ENCODE assay signal across 28 cellular contexts in the genomic region with DNA sequence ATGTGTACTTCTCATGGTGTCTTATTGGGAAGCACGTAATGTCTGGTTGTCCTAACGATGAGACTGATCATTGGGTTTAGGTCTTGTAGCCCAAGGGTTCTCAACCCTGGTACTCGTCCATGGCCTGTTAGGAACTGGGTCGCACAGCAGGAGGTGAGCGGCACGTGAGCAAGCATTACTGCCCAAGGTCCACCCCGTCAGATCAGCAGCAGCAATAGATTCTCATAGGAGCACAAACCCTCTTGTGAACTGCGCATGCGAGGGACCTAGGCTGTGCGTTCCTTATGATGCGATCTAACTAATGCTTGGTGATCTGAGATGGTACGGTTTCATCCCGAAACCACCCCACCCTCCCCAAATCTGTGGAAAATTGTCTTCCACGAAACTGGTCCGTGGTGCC. TPM values are rescaled to one million over a fixed set of nuclear protein-coding genes. Genes with fewer than 3 reads are reported as not detected.
A peak's percentile ranks its signal among the peaks of the same experiment; 100 is the strongest.
DNase-seq lines count a peak whose midpoint lies in the region; ATAC-seq, FAIRE-seq and TF ChIP-seq lines count a peak whose summit lies in the region.
"Had no signal": no experiment of that assay in that cellular context is flagged by ENCODE, and none has a peak within 500 bp of the region (broad histone marks: within the 10 kb centered on the region; RNA-seq: fewer than 3 reads in every experiment).

No MANE protein-coding gene starts in this region.

- H3K27ac ChIP-seq in HepG2 (ENCODE audit: extremely low read length, insufficient read depth, low read length) (no peak overlapping the region), right lobe of liver (no peak overlapping the region), GM23338 (ENCODE audit: low read depth) (no peak overlapping the region), GM12878 (ENCODE audit: control insufficient read depth, insufficient read depth) (no peak overlapping the region), trophoblast cell (ENCODE audit: low read depth, low read length) (no peak overlapping the region)
- H3K27ac ChIP-seq: BLaER1 had no signal

- H3K36me3 ChIP-seq in HepG2 (replicated peaks in 1 of 2; ENCODE audit: control insufficient read depth in 1 of 2, insufficient read depth in 2 of 2, low read length in 2 of 2) (peaks cover 3 to 30% of the 10 kb centered on the region in 2 experiments; a peak in 4 of 5 replicates), right lobe of liver (peaks cover 0 to 9% (median 3%) of the 10 kb centered on the region in 4 donors), GM23338 (ENCODE audit: insufficient read depth) (peaks cover 19% of the 10 kb centered on the region), GM12878 (ENCODE audit: control insufficient read depth in 2 of 2, insufficient read depth in 2 of 2, low read length in 1 of 2) (peaks cover 0 to 4% of the 10 kb centered on the region in 2 experiments; a peak in 2 of 4 replicates), trophoblast cell (ENCODE audit: control insufficient read depth in 1 of 2, insufficient read depth in 2 of 2, low read length in 2 of 2) (peaks cover 11 to 23% of the 10 kb centered on the region in 2 experiments)

- POLR2A ChIA-PET in HepG2 (lab: Yijun Ruan, JAX): no interaction called here
- POLR2A ChIA-PET in GM12878 (lab: Charles Lee): interaction anchor here (0.7 kb wide), 1 partner anchor 50 kb away, joined by 3 read pairs; no protein-coding TSS in a partner anchor

- H2BK12ac ChIP-seq in trophoblast cell (ENCODE audit: low read length): no peak overlapping the region

- RAD21 ChIA-PET in GM12878 (lab: Charles Lee; ENCODE audit: unreplicated experiment): no interaction called here

- H3K27me3 Mint-ChIP-seq in GM23338 (ENCODE audit: insufficient read depth, low read depth, poor library complexity): peaks cover 8% of the 10 kb centered on the region
- H3K27me3 Mint-ChIP-seq: CD4-positive, alpha-beta memory T cell; CD4-positive, CD25-positive, alpha-beta regulatory T cell; CD8-positive, alpha-beta memory T cell had no signal

- TF ChIP-seq RAD21 in HepG2 (CRISPR knock-in tag; IDR thresholded peaks at IDR 0.05): no peak
- no peak for TF ChIP-seq RAD21 in GM12878 (IDR thresholded peaks at IDR 0.05; ENCODE audit: insufficient read depth, low read depth, low read length)

- in situ Hi-C loops in HepG2 (cut with HindIII; ENCODE audit: extremely low pct_ligation_motif_present, low pct_unique_long_range_greater_than_20kb) (no loop called here), GM12878 (cut with MboI) (no loop called here)

- no peaks in the 10 kb centered on the region for H3K27me3 ChIP-seq in HepG2 (ENCODE audit: control insufficient read depth in 1 of 2, insufficient read depth in 2 of 2, low read length in 2 of 2)
- no peaks in the 10 kb centered on the region for H3K27me3 ChIP-seq in right lobe of liver
- H3K27me3 ChIP-seq in GM23338 (ENCODE audit: insufficient read depth): no peaks in the 10 kb centered on the region
- no peaks in the 10 kb centered on the region for H3K27me3 ChIP-seq in GM12878 (replicated peaks in 1 of 2; ENCODE audit: control insufficient read depth in 2 of 2, insufficient read depth in 2 of 2, low read length in 1 of 2)
- no peaks in the 10 kb centered on the region for H3K27me3 ChIP-seq in trophoblast cell (ENCODE audit: insufficient read depth, low read length)
- H3K27me3 ChIP-seq: BE2C, BLaER1 had no signal

- no peak overlapping the region for H4K12ac ChIP-seq in trophoblast cell (ENCODE audit: low read depth, low read length)

- H3F3A ChIP-seq in GM23338 (replicated peaks; ENCODE audit: low read depth): no peaks in the 10 kb centered on the region

- no peaks in the 10 kb centered on the region for H3K9me3 ChIP-seq in HepG2 (ENCODE audit: low read length)
- H3K9me3 ChIP-seq in right lobe of liver: no peaks in the 10 kb centered on the region
- H3K9me3 ChIP-seq in GM12878 (replicated peaks; ENCODE audit: control insufficient read depth, insufficient read depth, low read length): no peaks in the 10 kb centered on the region
- H3K9me3 ChIP-seq in trophoblast cell (ENCODE audit: insufficient read depth, low read depth, low read length): peaks cover 6% of the 10 kb centered on the region
- H3K9me3 ChIP-seq: BE2C had no signal

- H2BK5ac ChIP-seq in trophoblast cell (ENCODE audit: low read depth, low read length, poor library complexity): no peak overlapping the region

- H3K79me2 ChIP-seq in HepG2 (ENCODE audit: insufficient read depth, low read length): peaks cover 54% of the 10 kb centered on the region
- H3K79me2 ChIP-seq in GM23338 (replicated peaks; ENCODE audit: insufficient read depth): peaks cover 89% of the 10 kb centered on the region
- peaks cover 46% of the 10 kb centered on the region for H3K79me2 ChIP-seq in GM12878 (ENCODE audit: control insufficient read depth, insufficient read depth, low read length)
- peaks cover 10% of the 10 kb centered on the region for H3K79me2 ChIP-seq in trophoblast cell (ENCODE audit: control insufficient read depth, insufficient read depth, low read length, poor library complexity)

- peaks cover 29% of the 10 kb centered on the region for H3K9me3 Mint-ChIP-seq in GM23338
- H3K9me3 Mint-ChIP-seq: CD8-positive, alpha-beta memory T cell had no signal

- intact Hi-C loops in HepG2 (cut with micrococcal nuclease; ENCODE audit: unreplicated experiment): no loop called here
- intact Hi-C loops in right lobe of liver (cut with DNase I): no loop called here
- intact Hi-C loops in GM12878 (cut with micrococcal nuclease; ENCODE audit: unreplicated experiment): no loop called here
- intact Hi-C loops in left cardiac atrium (cut with DNase I): no loop called here

- H3K9me2 ChIP-seq in GM23338 (ENCODE audit: insufficient read depth): peaks cover 2% of the 10 kb centered on the region; the same call in 1 of the 2 replicates

- no peak for TF ChIP-seq CTCF in HepG2 (CRISPR knock-in tag; IDR thresholded peaks at IDR 0.05)
- no peak for TF ChIP-seq CTCF in right lobe of liver (IDR thresholded peaks at IDR 0.05)
- TF ChIP-seq CTCF in GM23338 (conservative IDR thresholded peaks at IDR 0.05; ENCODE audit: low read depth in 2 of 2): no peak
- no peak for TF ChIP-seq CTCF in GM12878 (IDR thresholded peaks at IDR 0.05 in 2 of 3, conservative IDR thresholded peaks at IDR 0.05 in 1 of 3; ENCODE audit: control insufficient read depth in 2 of 3, extremely low read depth in 1 of 3, insufficient read depth in 1 of 3, low read depth in 3 of 3, low read length in 3 of 3)

- H3K4me2 ChIP-seq in HepG2 (ENCODE audit: low read depth, low read length): no peak overlapping the region
- H3K4me2 ChIP-seq in GM23338: no peak overlapping the region
- no peak overlapping the region for H3K4me2 ChIP-seq in GM12878 (ENCODE audit: control insufficient read depth, insufficient read depth)
- no peak overlapping the region for H3K4me2 ChIP-seq in trophoblast cell (ENCODE audit: low read length)
- H3K4me2 ChIP-seq: BLaER1 had no signal

- peaks cover 42% of the 10 kb centered on the region for H3K4me1 Mint-ChIP-seq in GM23338

- no peaks in the 10 kb centered on the region for H3K79me1 ChIP-seq in trophoblast cell (ENCODE audit: low read length)

- H3K4me3 Mint-ChIP-seq in GM23338: no peak overlapping the region
- H3K4me3 Mint-ChIP-seq: CD14-positive monocyte; CD4-positive, alpha-beta memory T cell; CD4-positive, CD25-positive, alpha-beta regulatory T cell; CD8-positive, alpha-beta memory T cell had no signal

- no peak for ATAC-seq in HepG2
- ATAC-seq in right lobe of liver: no peak
- no peak for ATAC-seq in GM23338
- no peak for ATAC-seq in GM12878
- no peak for ATAC-seq in left cardiac atrium

- DNase-seq in HepG2 (ENCODE audit: low spot score) (no peak), right lobe of liver (no peak), GM23338 (ENCODE audit: low spot score) (no peak), GM12878 (ENCODE audit: low read depth, low spot score) (no peak), trophoblast cell (no peak), HT-29 (ENCODE audit: low spot score) (no peak), left cardiac atrium (no peak), NCI-H446 (lab: John Stamatoyannopoulos, UW) (no peak)
- DNase-seq: 8988T; ACHN; BE2C; C1 segment of cervical spinal cord; CD4-positive, alpha-beta memory T cell; CD4-positive, CD25-positive, alpha-beta regulatory T cell; CD8-positive, alpha-beta memory T cell; COR-L47; DMS 273 treated with DMSO at 0.1 percent for 48 hours; DMS153; DMS53; DMS79; DND-41; EL; GDM1 had no signal

- H4K20me1 ChIP-seq in HepG2 (ENCODE audit: insufficient read depth, low read length) (peaks cover 18% of the 10 kb centered on the region), GM23338 (replicated peaks; ENCODE audit: insufficient read depth) (peaks cover 49% of the 10 kb centered on the region), GM12878 (ENCODE audit: control insufficient read depth, insufficient read depth) (0 out of 2 replicates have a peak, but pooled peaks cover 3% of the 10 kb centered on the region)

- 96% methylated on average over 10 of the region's 15 CpGs for WGBS in HepG2 (ENCODE audit: low lambda C conversion rate)
- 98% methylated on average over 11 of the region's 15 CpGs for WGBS in right lobe of liver (ENCODE audit: insufficient coverage, low coverage, low lambda C conversion rate, missing lambda C conversion rate)
- 97% methylated on average over 15 of the region's 15 CpGs for WGBS in GM12878 (ENCODE audit: insufficient coverage, insufficient replicate concordance, low lambda C conversion rate, missing lambda C conversion rate)
- no CpG with 5 or more reads among the region's 15 CpGs for WGBS in trophoblast cell (ENCODE audit: extremely low coverage, insufficient coverage, insufficient read length)

- SMC1A ChIA-PET in GM12878 (lab: Charles Lee; ENCODE audit: uncharacterized antibody, unreplicated experiment): no interaction called here

- H3K9ac ChIP-seq in HepG2 (ENCODE audit: insufficient read depth, low read depth, low read length) (no peak overlapping the region), GM12878 (ENCODE audit: control insufficient read depth, insufficient read depth, low read length) (no peak overlapping the region), trophoblast cell (ENCODE audit: low read length) (no peak overlapping the region)
- H3K9ac ChIP-seq: BLaER1 had no signal

- H3K14ac ChIP-seq in trophoblast cell (ENCODE audit: low read length): no peak overlapping the region

- no peak overlapping the region for H2AFZ ChIP-seq in HepG2 (ENCODE audit: low read length)
- no peak overlapping the region for H2AFZ ChIP-seq in GM23338
- no peak overlapping the region for H2AFZ ChIP-seq in GM12878 (ENCODE audit: control insufficient read depth, low read depth, low read length)
- H2AFZ ChIP-seq in trophoblast cell (ENCODE audit: insufficient read depth, low read length, poor library complexity): no peak overlapping the region

- no TSS peak for BruUV-seq in HepG2 (replicated peaks; lab: Mats Ljungman, UMichigan)
- no TSS peak for BruUV-seq in GM12878 (replicated peaks; lab: Mats Ljungman, UMichigan)

- peak overlapping the region; percentile 4 for H3K4ac ChIP-seq in trophoblast cell (ENCODE audit: low read depth, low read length)

- H3K27ac Mint-ChIP-seq in GM23338: 0 out of 2 replicates have a peak overlapping the region, but pooled peaks have one; percentile 71
- H3K27ac Mint-ChIP-seq: CD4-positive, CD25-positive, alpha-beta regulatory T cell; CD8-positive, alpha-beta memory T cell had no signal

- TF ChIP-seq POLR2A in HepG2 (IDR thresholded peaks at IDR 0.05; ENCODE audit: insufficient read depth in 1 of 2, low read depth in 2 of 2, low read length in 2 of 2) (no peak), right lobe of liver (IDR thresholded peaks at IDR 0.05) (no peak), GM12878 (IDR thresholded peaks at IDR 0.05; ENCODE audit: low read depth, low read length) (no peak)

- no peak overlapping the region for H4K8ac ChIP-seq in trophoblast cell (ENCODE audit: low read depth, low read length)

- H2AK5ac ChIP-seq in trophoblast cell (ENCODE audit: low read length): no peak overlapping the region

- H3K23ac ChIP-seq in trophoblast cell (ENCODE audit: low read length): no peak overlapping the region

- no peak overlapping the region for H4K91ac ChIP-seq in trophoblast cell (ENCODE audit: low read depth, low read length)

- FAIRE-seq in HepG2 (lab: Jason Lieb, UNC) (no peak), GM12878 (lab: Jason Lieb, UNC) (no peak)
- FAIRE-seq: A204.1, GM12892, GM18507 had no signal

- H3K4me3 ChIP-seq in HepG2 (replicated peaks in 1 of 3; ENCODE audit: insufficient read depth in 1 of 3, low read depth in 2 of 3, low read length in 3 of 3) (no peak overlapping the region), right lobe of liver (no peak overlapping the region), GM23338 (no peak overlapping the region), GM12878 (no peak overlapping the region), trophoblast cell (ENCODE audit: low read depth, low read length) (no peak overlapping the region)
- H3K4me3 ChIP-seq: BLaER1 had no signal

- no peak overlapping the region for H3K18ac ChIP-seq in trophoblast cell (ENCODE audit: low read length)

- TF ChIP-seq EP300 in HepG2 (IDR thresholded peaks at IDR 0.05; ENCODE audit: low read depth in 2 of 2, low read length in 2 of 2) (no peak), HepG2 (CRISPR knock-in tag; IDR thresholded peaks at IDR 0.05; ENCODE audit: borderline replicate concordance) (no peak), GM12878 (IDR thresholded peaks at IDR 0.05; ENCODE audit: borderline replicate concordance in 1 of 2, control insufficient read depth in 1 of 2, low read depth in 2 of 2, low read length in 2 of 2) (no peak)

- CTCF ChIA-PET in HepG2 (lab: Yijun Ruan, JAX; ENCODE audit: low intra/inter-chr PET ratio, low total read pairs): no interaction called here
- CTCF ChIA-PET in GM12878 (lab: Yijun Ruan, JAX): no interaction called here

- peaks cover 54% of the 10 kb centered on the region for H3K36me3 Mint-ChIP-seq in GM23338 (ENCODE audit: low read depth)

- no peak overlapping the region for H2BK120ac ChIP-seq in trophoblast cell (ENCODE audit: insufficient read depth, low read length, poor library complexity)

- no peaks in the 10 kb centered on the region for H3K4me1 ChIP-seq in HepG2 (ENCODE audit: insufficient read depth, low read length)
- peaks cover 0 to 6% (median 0%) of the 10 kb centered on the region in 4 donors for H3K4me1 ChIP-seq in right lobe of liver
- peaks cover 32% of the 10 kb centered on the region for H3K4me1 ChIP-seq in GM23338 (ENCODE audit: insufficient read depth)
- peaks cover 14% of the 10 kb centered on the region for H3K4me1 ChIP-seq in GM12878 (ENCODE audit: control insufficient read depth, insufficient read depth, low read length)
- no peaks in the 10 kb centered on the region for H3K4me1 ChIP-seq in trophoblast cell (ENCODE audit: control insufficient read depth in 1 of 2, insufficient read depth in 2 of 2, low read length in 2 of 2)
- H3K4me1 ChIP-seq: BE2C had no signal

RNA-seq across cellular contexts. Expression of a gene that starts 33.5 kb away (rescaled TPM):
- total RNA-seq in HepG2 (2016; rRNA removed; fragmentation: Illumina TruSeq; extraction: Trizol): 8.8 and 20.9 TPM in 2 replicates
- total RNA-seq in HepG2 (2016; cell fraction: cytosol; rRNA removed; fragmentation: Illumina TruSeq; extraction: Trizol; ENCODE audit: low read depth): 4.0 and 5.8 TPM in 2 replicates
- 8.8 and 21.7 TPM in 2 replicates for total RNA-seq in HepG2 (2016; cell fraction: insoluble cytoplasmic fraction; rRNA removed; fragmentation: Illumina TruSeq; extraction: Trizol)
- 12.3 and 13.7 TPM in 2 replicates for total RNA-seq in HepG2 (2016; cell fraction: membrane; rRNA removed; fragmentation: Illumina TruSeq; extraction: Trizol)
- 13.5 and 15.2 TPM in 2 replicates for total RNA-seq in HepG2 (2016; cell fraction: nucleus; rRNA removed; fragmentation: Illumina TruSeq; extraction: Trizol)
- 8.2 and 9.1 TPM in 2 replicates for polyA plus RNA-seq in HepG2 (2011; rRNA removed)
- polyA plus RNA-seq in HepG2 (2011; cell fraction: cytosol; rRNA removed): 4.1 and 6.7 TPM in 2 replicates
- 4.3 and 5.9 TPM in 2 replicates for polyA plus RNA-seq in HepG2 (2011; cell fraction: nucleus; rRNA removed)
- polyA plus RNA-seq in HepG2 (2012): 9.5 and 13.5 TPM in 2 replicates
- 1.5 and 2.1 TPM in 2 replicates for polyA plus RNA-seq in HepG2 (2016; cell fraction: cytosol; fragmentation: Illumina TruSeq; extraction: Trizol; ENCODE audit: low read depth)
- 22.1 and 25.0 TPM in 2 replicates for polyA plus RNA-seq in HepG2 (2016; cell fraction: insoluble cytoplasmic fraction; fragmentation: Illumina TruSeq; extraction: Trizol; ENCODE audit: low read depth)
- 8.3 and 8.5 TPM in 2 replicates for polyA plus RNA-seq in HepG2 (2016; cell fraction: membrane; fragmentation: Illumina TruSeq; extraction: Trizol; ENCODE audit: low read depth)
- 17.3 and 18.4 TPM in 2 replicates for polyA plus RNA-seq in HepG2 (2016; cell fraction: nucleus; fragmentation: Illumina TruSeq; extraction: Trizol; ENCODE audit: insufficient read depth, low read depth)
- polyA minus RNA-seq in HepG2 (2011; rRNA and poly(A)+ RNA removed; ENCODE audit: low replicate concordance): 7.4 and 18.7 TPM in 2 replicates
- polyA minus RNA-seq in HepG2 (2011; cell fraction: cytosol; rRNA and poly(A)+ RNA removed): 8.8 and 11.2 TPM in 2 replicates
- 13.7 and 17.5 TPM in 2 replicates for polyA minus RNA-seq in HepG2 (2011; cell fraction: nucleus; rRNA and poly(A)+ RNA removed)
- total RNA-seq in right lobe of liver: 1 to 10 TPM; 4.8 to 8.8 (median 5.3) TPM
- 38.7 and 41.7 TPM in 2 replicates for total RNA-seq in GM23338 (2014; rRNA removed; shearing (Covaris generic))
- 11.4 and 14.6 TPM in 2 replicates for polyA plus RNA-seq in GM23338 (2016; fragmentation: Nextera tagmentation; extraction: Ambion mirVana)
- total RNA-seq in GM12878 (2013; cell fraction: nucleolus; rRNA removed): 17.2 and 18.2 TPM in 2 replicates
- 9.4 TPM in 2 replicates for total RNA-seq in GM12878 (2014; rRNA removed)
- 9.4 and 9.8 TPM in 2 replicates for total RNA-seq in GM12878 (2014; rRNA removed; fragmentation: Illumina TruSeq; extraction: Trizol)
- 20.9 and 23.4 TPM in 2 replicates for total RNA-seq in GM12878 (2021)
- polyA plus RNA-seq in GM12878 (2011; ENCODE audit: low read depth): 5.4 TPM
- 22.1 and 27.4 TPM in 2 replicates for polyA plus RNA-seq in GM12878 (2011; rRNA removed)
- 9.3 and 10.6 TPM in 2 replicates for polyA plus RNA-seq in GM12878 (2011; cell fraction: cytosol; rRNA removed)
- 6.6 and 8.4 TPM in 2 replicates for polyA plus RNA-seq in GM12878 (2011; cell fraction: nucleus; rRNA removed)
- polyA plus RNA-seq in GM12878 (2012): 8.8 and 11.6 TPM in 2 replicates
- polyA plus RNA-seq in GM12878 (2014; fragmentation: Illumina TruSeq; extraction: Trizol): 18.4 and 22.1 TPM in 2 replicates
- polyA plus RNA-seq in GM12878 (2014; fragmentation: Nextera tagmentation; extraction: Ambion mirVana): 1 to 10 TPM; 3.8 to 5.6 TPM
- 10.9 and 15.1 TPM in 2 replicates for polyA plus RNA-seq in GM12878 (2014; rRNA removed)
- polyA plus RNA-seq in GM12878 (2016; fragmentation: Nextera tagmentation; extraction: Ambion mirVana): 10 to 100 TPM; 13.3 to 14.0 TPM
- polyA minus RNA-seq in GM12878 (2011; rRNA and poly(A)+ RNA removed): 16.6 and 24.1 TPM in 2 replicates
- polyA minus RNA-seq in GM12878 (2011; cell fraction: cytosol; rRNA and poly(A)+ RNA removed): 9.9 and 10.7 TPM in 2 replicates
- polyA minus RNA-seq in GM12878 (2011; cell fraction: nucleus; rRNA and poly(A)+ RNA removed): 3.1 and 6.5 TPM in 2 replicates
- polyA plus RNA-seq in trophoblast cell (2013): 33.2 and 34.0 TPM in 2 replicates
- total RNA-seq in HT-29 (2014; rRNA removed; shearing (Covaris generic)): 9.8 and 15.3 TPM in 2 replicates
- total RNA-seq in left cardiac atrium: 10 to 100 TPM; 12.0 to 15.8 TPM
